In genomic region chr14:103737432-103738045, GRCh38 we compare ENCODE assay signal across 24 cellular contexts. TPM values are rescaled to one million over a fixed set of nuclear protein-coding genes. Genes with fewer than 3 reads are reported as not detected.
DNase-seq lines count a peak whose midpoint lies in the region; ATAC-seq and TF ChIP-seq lines count a peak whose summit lies in the region.
"Had no signal": no experiment of that assay in that cellular context is flagged by ENCODE, and none has a peak within 500 bp of the region (broad histone marks: within the 10 kb centered on the region; RNA-seq: fewer than 3 reads in every experiment).

No MANE protein-coding gene starts in this region.

- H3K36me3 Mint-ChIP-seq in Calu3 (ENCODE audit: insufficient read depth, unreplicated experiment), result peaks cover 22% of the 10 kb centered on the region
- H3K36me3 Mint-ChIP-seq: activated CD8-positive, alpha-beta memory T cell treated with anti-CD3 and anti-CD28 coated beads, Interleukin-2, amount 10 ng/mL, durations not matched to agents 7 days and 5 days had no signal

- in situ Hi-C loops in mammary epithelial cell (cut with MboI; ENCODE audit: low sequenced_read_pairs in 2 of 2), result no loop called here

- H3K27ac ChIP-seq in breast epithelium (peak overlapping the region; percentile 92 to 96), mammary epithelial cell (ENCODE audit: insufficient read depth, low read depth, low read length) (no peak overlapping the region), esophagus squamous epithelium (peak overlapping the region; percentile 50 to 92 (median 82)), uterus (peak overlapping the region; percentile 74 to 87)

- no peaks in the 10 kb centered on the region for H3K4me1 Mint-ChIP-seq in Calu3 (ENCODE audit: low read depth, unreplicated experiment)
- H3K4me1 Mint-ChIP-seq: activated CD8-positive, alpha-beta memory T cell treated with anti-CD3 and anti-CD28 coated beads, Interleukin-2, amount 10 ng/mL, durations not matched to agents 7 days and 5 days; endodermal cell; immature natural killer cell had no signal

- no peak for TF ChIP-seq CTCF in breast epithelium (IDR thresholded peaks at IDR 0.05)
- no peak for TF ChIP-seq CTCF in mammary epithelial cell (conservative IDR thresholded peaks at IDR 0.05 in 1 of 2, IDR thresholded peaks at IDR 0.05 in 1 of 2; ENCODE audit: extremely low read depth in 1 of 2, insufficient read depth in 1 of 2, low read depth in 1 of 2, low read length in 2 of 2)
- no peak for TF ChIP-seq CTCF in esophagus squamous epithelium (IDR thresholded peaks at IDR 0.05)
- no peak for TF ChIP-seq CTCF in uterus (IDR thresholded peaks at IDR 0.05)
- TF ChIP-seq CTCF in Calu3 (IDR thresholded peaks at IDR 0.05; ENCODE audit: unreplicated experiment), result no peak
- no peak for TF ChIP-seq CTCF in GM20000 (IDR thresholded peaks at IDR 0.05; ENCODE audit: extremely low read depth, missing control alignments)

- no peaks in the 10 kb centered on the region for H4K20me1 ChIP-seq in mammary epithelial cell (ENCODE audit: insufficient read depth, low read length)

- CTCF ChIA-PET in mammary epithelial cell (lab: Charles Lee; ENCODE audit: low non-redundant PET) (no interaction called here), Calu3 (lab: Charles Lee) (no interaction called here)

- no peaks in the 10 kb centered on the region for H3K79me2 ChIP-seq in mammary epithelial cell (ENCODE audit: insufficient read depth, low read length)

- H3K27ac Mint-ChIP-seq in Calu3 (ENCODE audit: unreplicated experiment), result no peak overlapping the region
- H3K27ac Mint-ChIP-seq: activated CD8-positive, alpha-beta memory T cell treated with anti-CD3 and anti-CD28 coated beads, Interleukin-2, amount 10 ng/mL, durations not matched to agents 7 days and 5 days; CD8-positive, alpha-beta T cell; endodermal cell; immature natural killer cell had no signal

- no peak overlapping the region for H3K4me3 ChIP-seq in breast epithelium
- no peak overlapping the region for H3K4me3 ChIP-seq in mammary epithelial cell (replicated peaks in 1 of 3; ENCODE audit: insufficient read depth in 1 of 3, low read depth in 2 of 3, low read length in 3 of 3)
- no peak overlapping the region for H3K4me3 ChIP-seq in esophagus squamous epithelium
- no peak overlapping the region for H3K4me3 ChIP-seq in uterus
- H3K4me3 ChIP-seq: coronary artery had no signal

- H3K27me3 ChIP-seq in breast epithelium (no peaks in the 10 kb centered on the region), mammary epithelial cell (ENCODE audit: insufficient read depth, low read length) (no peaks in the 10 kb centered on the region), esophagus squamous epithelium (no peaks in the 10 kb centered on the region), uterus (no peaks in the 10 kb centered on the region)

- H3K27me3 Mint-ChIP-seq in Calu3 (ENCODE audit: unreplicated experiment), result no peaks in the 10 kb centered on the region
- H3K27me3 Mint-ChIP-seq: activated CD8-positive, alpha-beta memory T cell treated with anti-CD3 and anti-CD28 coated beads, Interleukin-2, amount 10 ng/mL, durations not matched to agents 7 days and 5 days; naive thymus-derived CD4-positive, alpha-beta T cell had no signal

- ATAC-seq in sciatic nerve, result no peak
- ATAC-seq: activated CD8-positive, alpha-beta memory T cell treated with anti-CD3 and anti-CD28 coated beads, Interleukin-2, amount 10 ng/mL, durations not matched to agents 7 days and 5 days; CD8-positive, alpha-beta T cell; left ventricle myocardium superior; naive thymus-derived CD4-positive, alpha-beta T cell; PC-3 had no signal

- H3K4me1 ChIP-seq in breast epithelium, result peaks cover 16 to 25% of the 10 kb centered on the region in 2 donors
- H3K4me1 ChIP-seq in mammary epithelial cell (ENCODE audit: insufficient read depth, low read length), result no peaks in the 10 kb centered on the region
- H3K4me1 ChIP-seq in esophagus squamous epithelium, result peaks cover 23 to 73% (median 48%) of the 10 kb centered on the region in 3 donors
- H3K4me1 ChIP-seq in uterus, result peaks cover 4 to 12% of the 10 kb centered on the region in 2 donors

- no peak overlapping the region for H3K4me3 Mint-ChIP-seq in Calu3 (ENCODE audit: low read depth, unreplicated experiment)
- H3K4me3 Mint-ChIP-seq: activated CD8-positive, alpha-beta memory T cell treated with anti-CD3 and anti-CD28 coated beads, Interleukin-2, amount 10 ng/mL, durations not matched to agents 7 days and 5 days; CD8-positive, alpha-beta T cell; endodermal cell; immature natural killer cell; naive thymus-derived CD4-positive, alpha-beta T cell had no signal

- H3K9me3 ChIP-seq in breast epithelium (no peaks in the 10 kb centered on the region), mammary epithelial cell (replicated peaks; ENCODE audit: insufficient read depth, low read length) (no peaks in the 10 kb centered on the region), esophagus squamous epithelium (no peaks in the 10 kb centered on the region), uterus (no peaks in the 10 kb centered on the region)

- dilution Hi-C loops in mammary epithelial cell (cut with HindIII; ENCODE audit: low sequenced_read_pairs), result no loop called here

- BruUV-seq in mammary epithelial cell (replicated peaks; lab: Mats Ljungman, UMichigan) (no TSS peak), Calu3 (replicated peaks; lab: Mats Ljungman, UMichigan) (no TSS peak)

- TF ChIP-seq POLR2A in breast epithelium (IDR thresholded peaks at IDR 0.05) (no peak), esophagus squamous epithelium (IDR thresholded peaks at IDR 0.05) (no peak), uterus (IDR thresholded peaks at IDR 0.05) (no peak)

- H3K36me3 ChIP-seq in breast epithelium, result no peaks in the 10 kb centered on the region
- H3K36me3 ChIP-seq in mammary epithelial cell (ENCODE audit: insufficient read depth, low read length), result peaks cover 13% of the 10 kb centered on the region
- H3K36me3 ChIP-seq in esophagus squamous epithelium, result peaks cover 8 to 99% (median 34%) of the 10 kb centered on the region in 3 donors
- no peaks in the 10 kb centered on the region for H3K36me3 ChIP-seq in uterus

- 94% methylated on average over 15 of the region's 16 CpGs for whole genome bisulfite sequencing in mammary epithelial cell (ENCODE audit: low coverage, missing lambda C conversion rate)
- WGBS in esophagus squamous epithelium, 2 donors, result 82 to 87% methylated on average over 7 to 11 of the region's 16 CpGs

- H3K4me2 ChIP-seq in mammary epithelial cell (ENCODE audit: insufficient read depth, low read depth, low read length), result no peak overlapping the region

- no peak overlapping the region for H3K9ac ChIP-seq in mammary epithelial cell (ENCODE audit: insufficient read depth, low read length)

- H2AFZ ChIP-seq in mammary epithelial cell (ENCODE audit: low read depth, low read length), result no peak overlapping the region

- DNase-seq in breast epithelium (ENCODE audit: low spot score in 2 of 2) (peak; percentile 55 to 73), mammary epithelial cell (no peak), esophagus squamous epithelium (lab: John Stamatoyannopoulos, UW) (no peak), sciatic nerve (ENCODE audit: low spot score) (peak; percentile 46), uterus (no peak), Calu3 (no peak), GM20000 (ENCODE audit: low spot score) (no peak), superior temporal gyrus (ENCODE audit: extremely low spot score) (no peak)
- DNase-seq: activated CD8-positive, alpha-beta memory T cell treated with anti-CD3 and anti-CD28 coated beads, Interleukin-2, amount 10 ng/mL, durations not matched to agents 7 days and 5 days; activated naive CD4-positive, alpha-beta T cell; activated T-cell treated with anti-CD3 and anti-CD28 coated beads, Interleukin-2, amount 50 U/mL, for 48 hours; CD8-positive, alpha-beta T cell; endodermal cell; immature natural killer cell; left ventricle myocardium superior; naive thymus-derived CD4-positive, alpha-beta T cell; NCI-H1092; NCI-H187; NCI-H524 treated with DMSO at 0.1 percent for 48 hours; occipital lobe; PC-3; SHP77; small intestine had no signal

- H3K9me3 Mint-ChIP-seq in Calu3 (ENCODE audit: low read depth, unreplicated experiment), result no peaks in the 10 kb centered on the region
- H3K9me3 Mint-ChIP-seq: CD8-positive, alpha-beta T cell; endodermal cell; immature natural killer cell had no signal

- intact Hi-C loops in breast epithelium (cut with DNase I; ENCODE audit: low total_unique reads), result no loop called here
- intact Hi-C loops in mammary epithelial cell (cut with micrococcal nuclease), result no loop called here
- intact Hi-C loops in esophagus squamous epithelium (cut with DNase I), result no loop called here
- intact Hi-C loops in sciatic nerve (cut with DNase I), result no loop called here
- intact Hi-C loops in uterus (cut with DNase I; ENCODE audit: low total_unique reads), result no loop called here
- intact Hi-C loops in Calu3 (cut with micrococcal nuclease; ENCODE audit: unreplicated experiment), result no loop called here

RNA-seq across cellular contexts. Expression of gene ZFYVE21, which starts 21.9 kb away (rescaled TPM):
- total RNA-seq in breast epithelium (100 to 1,000 TPM in 1 of 3 donors, 10 to 100 TPM in 2; 57.4 to 140 (median 96.0) TPM), mammary epithelial cell (10 to 100 TPM; 64.2 to 65.7 TPM), esophagus squamous epithelium (100 to 1,000 TPM in 2 of 4 donors, 10 to 100 TPM in 2; 69.5 to 134 (median 89.3) TPM), sciatic nerve (86.6 TPM), uterus (100 to 1,000 TPM in 2 of 4 donors, 10 to 100 TPM in 2; 73.2 to 276 (median 103) TPM), Calu3 (2022) (45.7 and 48.8 TPM in 2 replicates)
- 156 TPM for polyA plus RNA-seq in mammary epithelial cell
- 43.7 TPM for polyA minus RNA-seq in mammary epithelial cell

RNA-seq across cellular contexts. Expression of gene XRCC3, which starts 22.3 kb away (rescaled TPM):
- total RNA-seq in breast epithelium (10 to 100 TPM in 1 of 3 donors, 1 to 10 TPM in 2; 5.9 to 10.2 (median 5.9) TPM), mammary epithelial cell (10 to 100 TPM in 1 of 2 donors, 1 to 10 TPM in 1; 5.2 to 35.4 TPM), esophagus squamous epithelium (10 to 100 TPM; 10.9 to 17.8 (median 12.6) TPM), sciatic nerve (4.6 TPM), uterus (10 to 100 TPM in 1 of 4 donors, 1 to 10 TPM in 2, under 1 TPM in 1; 0.59 to 14.4 (median 5.2) TPM), Calu3 (2022) (48.6 and 52.9 TPM in 2 replicates)
- 23.4 TPM for polyA plus RNA-seq in mammary epithelial cell
- polyA minus RNA-seq in mammary epithelial cell, result 43.1 TPM

Comparison
In these comparisons a context has a peak if more than half of its experiments do, and no peak if none do; other contexts are left out.
1. DNase-seq: peak in breast epithelium (2 of 2) and sciatic nerve (single experiment); none in mammary epithelial cell (single experiment), esophagus squamous epithelium (single experiment), uterus (0 of 2), Calu3 (single experiment), GM20000 (single experiment) and superior temporal gyrus (single experiment).